In genomic region chr2:110783474-110783873, GRCh38 we compare ENCODE assay signal across 24 cellular contexts. TPM values are rescaled to one million over a fixed set of nuclear protein-coding genes. Genes with fewer than 3 reads are reported as not detected.
"Had no signal": no experiment of that assay in that cellular context is flagged by ENCODE, and none has a peak within 500 bp of the region (broad histone marks: within the 10 kb centered on the region; RNA-seq: fewer than 3 reads in every experiment).

No MANE protein-coding gene starts in this region.

- H3K4me1 ChIP-seq: SJSA1 had no signal

- H3K9me3 ChIP-seq: SJSA1 had no signal

- H3K27ac ChIP-seq: KMS-11, RWPE1, SJSA1, SK-N-MC had no signal

- H3K36me3 ChIP-seq: SJSA1 had no signal

- H3K4me3 ChIP-seq: K562, SJSA1, SK-N-MC had no signal

- DNase-seq: Kasumi-1; MM.1S; NCI-H1092 treated with DMSO at 0.1 percent for 48 hours; NCI-H1436; NCI-H187; NCI-H2029; NCI-H2081 treated with DMSO at 0.1 percent for 48 hours; NCI-H2171; NCI-H226; NCI-H510A; NCI-H524 treated with DMSO at 0.1 percent for 48 hours; NCI-H69; NCI-H774; NK-92 treated with Interleukin-12 subunit alpha and Interleukin-12 subunit beta, amount 100 ng/mL, for 24 hours; PC-3; SHP77 had no signal

- FAIRE-seq: K562 had no signal

- ATAC-seq: K562, Panc1, PC-3 had no signal

RNA-seq across cellular contexts. Expression of gene ACOXL, which starts 51.1 kb away (rescaled TPM):
- total RNA-seq: M059J, SJSA1 had no signal
- polyA plus RNA-seq: IgD-negative memory B cell had no signal
